Comparison of ENCODE assay signal across 17 cellular contexts in genomic region chr6:149046164-149046821, GRCh38.
A peak's percentile ranks its signal among the peaks of the same experiment; 100 is the strongest.
DNase-seq lines count a peak whose midpoint lies in the region; ATAC-seq and TF ChIP-seq lines count a peak whose summit lies in the region.
"Had no signal": no experiment of that assay in that cellular context is flagged by ENCODE, and none has a peak within 500 bp of the region (broad histone marks: within the 10 kb centered on the region; RNA-seq: fewer than 3 reads in every experiment).

No MANE protein-coding gene starts in this region.

- no peaks in the 10 kb centered on the region for H3K36me3 ChIP-seq in KMS-11 (ENCODE audit: insufficient read depth)
- H3K36me3 ChIP-seq: MG63, neutrophil, right lobe of liver had no signal

- DNase-seq in T-helper 2 cell treated with Interferon-gamma antibody and Interleukin-4, amounts not matched to agents 5 μg/mL and 100 μg/mL, for 36 hours (ENCODE audit: low spot score), result no peak
- DNase-seq in T-helper 2 cell (no peak), pons (ENCODE audit: low spot score) (peak; percentile 65), COR-L47 (lab: John Stamatoyannopoulos, UW) (no peak)
- no peak for DNase-seq in activated T-helper 1 cell treated with anti-CD3 and anti-CD28 coated beads, Interleukin-12 subunit alpha, Interleukin-12 subunit beta, Interleukin-2, Interleukin-4 antibody, amounts not matched to agents 30 ng/mL and 10 ng/mL and 1 ng/mL, durations not matched to agents 14 hours and 24 hours and 36 hours (ENCODE audit: low spot score)
- DNase-seq: Calu3; endodermal cell; MG63; NCI-H2107; right lobe of liver; stimulated activated CD4-positive, alpha-beta T cell treated with anti-CD3 and anti-CD28 coated beads, Interleukin-4, amount 100 ng/mL, for 1 hour had no signal

- peaks cover 17% of the 10 kb centered on the region for H3K4me1 ChIP-seq in KMS-11 (ENCODE audit: low read depth, poor library complexity, severe bottlenecking)
- H3K4me1 ChIP-seq: right lobe of liver had no signal

- intact Hi-C loops in activated T-helper 1 cell treated with anti-CD3 and anti-CD28 coated beads, Interleukin-12 subunit alpha, Interleukin-12 subunit beta, Interleukin-2, Interleukin-4 antibody, amounts not matched to agents 30 ng/mL and 10 ng/mL and 1 ng/mL, durations not matched to agents 14 hours and 24 hours and 36 hours (cut with micrococcal nuclease), result no loop called here

- no peak overlapping the region for H3K27ac ChIP-seq in KMS-11
- H3K27ac ChIP-seq: A549, neutrophil, right lobe of liver had no signal

- peak overlapping the region; percentile 75; the same call in 1 of the 2 replicates for H3K4me2 ChIP-seq in KMS-11
- H3K4me2 ChIP-seq: A549 had no signal

- H3K36me3 Mint-ChIP-seq in T-helper 2 cell treated with Interferon-gamma antibody and Interleukin-4, amounts not matched to agents 5 μg/mL and 100 μg/mL, for 36 hours (ENCODE audit: low read depth), result peaks cover 10% of the 10 kb centered on the region
- peaks cover 2% of the 10 kb centered on the region for H3K36me3 Mint-ChIP-seq in activated T-helper 1 cell treated with anti-CD3 and anti-CD28 coated beads, Interleukin-12 subunit alpha, Interleukin-12 subunit beta, Interleukin-2, Interleukin-4 antibody, amounts not matched to agents 30 ng/mL and 10 ng/mL and 1 ng/mL, durations not matched to agents 14 hours and 24 hours and 36 hours (ENCODE audit: low read depth)

- H3K4me1 Mint-ChIP-seq in T-helper 2 cell treated with Interferon-gamma antibody and Interleukin-4, amounts not matched to agents 5 μg/mL and 100 μg/mL, for 36 hours (ENCODE audit: low read depth), result peaks cover 60% of the 10 kb centered on the region
- H3K4me1 Mint-ChIP-seq in activated T-helper 1 cell treated with anti-CD3 and anti-CD28 coated beads, Interleukin-12 subunit alpha, Interleukin-12 subunit beta, Interleukin-2, Interleukin-4 antibody, amounts not matched to agents 30 ng/mL and 10 ng/mL and 1 ng/mL, durations not matched to agents 14 hours and 24 hours and 36 hours (ENCODE audit: low read depth), result peaks cover 49% of the 10 kb centered on the region
- H3K4me1 Mint-ChIP-seq: endodermal cell had no signal

- H3K27ac Mint-ChIP-seq in T-helper 2 cell treated with Interferon-gamma antibody and Interleukin-4, amounts not matched to agents 5 μg/mL and 100 μg/mL, for 36 hours, result peak overlapping the region; percentile 39
- peak overlapping the region; percentile 74 for H3K27ac Mint-ChIP-seq in activated T-helper 1 cell treated with anti-CD3 and anti-CD28 coated beads, Interleukin-12 subunit alpha, Interleukin-12 subunit beta, Interleukin-2, Interleukin-4 antibody, amounts not matched to agents 30 ng/mL and 10 ng/mL and 1 ng/mL, durations not matched to agents 14 hours and 24 hours and 36 hours

- H3K27me3 ChIP-seq in KMS-11 (ENCODE audit: insufficient read depth, low read depth), result no peaks in the 10 kb centered on the region
- H3K27me3 ChIP-seq: MG63, neutrophil, right lobe of liver had no signal

- no peak overlapping the region for H3K9ac ChIP-seq in KMS-11

- no peaks in the 10 kb centered on the region for H3K27me3 Mint-ChIP-seq in T-helper 2 cell treated with Interferon-gamma antibody and Interleukin-4, amounts not matched to agents 5 μg/mL and 100 μg/mL, for 36 hours (ENCODE audit: low read depth)
- no peaks in the 10 kb centered on the region for H3K27me3 Mint-ChIP-seq in activated T-helper 1 cell treated with anti-CD3 and anti-CD28 coated beads, Interleukin-12 subunit alpha, Interleukin-12 subunit beta, Interleukin-2, Interleukin-4 antibody, amounts not matched to agents 30 ng/mL and 10 ng/mL and 1 ng/mL, durations not matched to agents 14 hours and 24 hours and 36 hours (ENCODE audit: insufficient read depth)

- H2AFZ ChIP-seq in KMS-11 (ENCODE audit: low read depth), result no peak overlapping the region

- no peaks in the 10 kb centered on the region for H4K20me1 ChIP-seq in KMS-11 (ENCODE audit: insufficient read depth)

- no peaks in the 10 kb centered on the region for H3K9me3 Mint-ChIP-seq in T-helper 2 cell treated with Interferon-gamma antibody and Interleukin-4, amounts not matched to agents 5 μg/mL and 100 μg/mL, for 36 hours
- H3K9me3 Mint-ChIP-seq in activated T-helper 1 cell treated with anti-CD3 and anti-CD28 coated beads, Interleukin-12 subunit alpha, Interleukin-12 subunit beta, Interleukin-2, Interleukin-4 antibody, amounts not matched to agents 30 ng/mL and 10 ng/mL and 1 ng/mL, durations not matched to agents 14 hours and 24 hours and 36 hours, result no peaks in the 10 kb centered on the region
- H3K9me3 Mint-ChIP-seq: endodermal cell had no signal

- H3K4me3 ChIP-seq in KMS-11 (IDR thresholded peaks at IDR 0.05; ENCODE audit: insufficient read depth, low read depth, low read length), result no peak overlapping the region
- H3K4me3 ChIP-seq: A549, lung, MG63, right lobe of liver had no signal

- no peak for ATAC-seq in HG02970 (IDR thresholded peaks at IDR 0.05; ENCODE audit: low FRiP score, unreplicated experiment)
- no peak for ATAC-seq in HG03280 (IDR thresholded peaks at IDR 0.05; ENCODE audit: unreplicated experiment)

- H3K79me2 ChIP-seq in KMS-11 (ENCODE audit: insufficient read depth, low read depth), result no peaks in the 10 kb centered on the region

- no peak for TF ChIP-seq CTCF in KMS-11 (conservative IDR thresholded peaks at IDR 0.05; ENCODE audit: low read depth, low read length)

- H3K4me3 Mint-ChIP-seq in T-helper 2 cell treated with Interferon-gamma antibody and Interleukin-4, amounts not matched to agents 5 μg/mL and 100 μg/mL, for 36 hours, result peak overlapping the region; percentile 70
- peak overlapping the region; percentile 72 for H3K4me3 Mint-ChIP-seq in activated T-helper 1 cell treated with anti-CD3 and anti-CD28 coated beads, Interleukin-12 subunit alpha, Interleukin-12 subunit beta, Interleukin-2, Interleukin-4 antibody, amounts not matched to agents 30 ng/mL and 10 ng/mL and 1 ng/mL, durations not matched to agents 14 hours and 24 hours and 36 hours
- H3K4me3 Mint-ChIP-seq: endodermal cell had no signal
